Comparison of ENCODE assay signal across 1 cellular context in genomic region chr2:219521066-219521880, GRCh38.
TF ChIP-seq lines count a peak whose summit lies in the region.

No MANE protein-coding gene starts in this region.

TF ChIP-seq in H1, 55 proteins besides CTCF, POLR2A, EP300 and RAD21:
- TF ChIP-seq ASH2L (IDR thresholded peaks at IDR 0.05; ENCODE audit: low read length) = no peak
- no peak for TF ChIP-seq JUN (IDR thresholded peaks at IDR 0.05; ENCODE audit: low read depth, low read length)
- TF ChIP-seq SP4 (IDR thresholded peaks at IDR 0.05; ENCODE audit: low read length) = peak; percentile 51; the same call in 1 of the 2 replicates
- no peak for TF ChIP-seq KDM4A (IDR thresholded peaks at IDR 0.05; ENCODE audit: low read depth, low read length, severe bottlenecking)
- no peak for TF ChIP-seq EZH2 (IDR thresholded peaks at IDR 0.05; ENCODE audit: low read depth, low read length, severe bottlenecking)
- no peak for TF ChIP-seq SIX5 (IDR thresholded peaks at IDR 0.05; ENCODE audit: low read depth, low read length)
- peak; percentile 57; the same call in 1 of the 2 replicates for TF ChIP-seq TEAD4 (IDR thresholded peaks at IDR 0.05; ENCODE audit: low read depth, low read length)
- TF ChIP-seq CREB1 (IDR thresholded peaks at IDR 0.05) = no peak
- TF ChIP-seq POLR2AphosphoS5 (IDR thresholded peaks at IDR 0.05; ENCODE audit: low read depth, low read length) = no peak
- TF ChIP-seq MAX (IDR thresholded peaks at IDR 0.05) = peak; percentile 57
- TF ChIP-seq, protein P1, sequence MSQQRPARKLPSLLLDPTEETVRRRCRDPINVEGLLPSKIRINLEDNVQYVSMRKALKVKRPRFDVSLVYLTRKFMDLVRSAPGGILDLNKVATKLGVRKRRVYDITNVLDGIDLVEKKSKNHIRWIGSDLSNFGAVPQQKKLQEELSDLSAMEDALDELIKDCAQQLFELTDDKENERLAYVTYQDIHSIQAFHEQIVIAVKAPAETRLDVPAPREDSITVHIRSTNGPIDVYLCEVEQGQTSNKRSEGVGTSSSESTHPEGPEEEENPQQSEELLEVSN (IDR thresholded peaks at IDR 0.05) = 0 out of 2 replicates have a peak, but pooled peaks have one; percentile 9
- no peak for TF ChIP-seq ATF2 (IDR thresholded peaks at IDR 0.05; ENCODE audit: low read length)
- no peak for TF ChIP-seq KDM1A (IDR thresholded peaks at IDR 0.05; ENCODE audit: borderline replicate concordance, low read length)
- no peak for TF ChIP-seq BCL11A (IDR thresholded peaks at IDR 0.05; ENCODE audit: low read depth in 2 of 2, low read length in 2 of 2)
- peak; percentile 57 for TF ChIP-seq YY1 (IDR thresholded peaks at IDR 0.05; ENCODE audit: low read depth, low read length)
